Comparison of ENCODE assay signal across 3 cellular contexts in the genomic region with DNA sequence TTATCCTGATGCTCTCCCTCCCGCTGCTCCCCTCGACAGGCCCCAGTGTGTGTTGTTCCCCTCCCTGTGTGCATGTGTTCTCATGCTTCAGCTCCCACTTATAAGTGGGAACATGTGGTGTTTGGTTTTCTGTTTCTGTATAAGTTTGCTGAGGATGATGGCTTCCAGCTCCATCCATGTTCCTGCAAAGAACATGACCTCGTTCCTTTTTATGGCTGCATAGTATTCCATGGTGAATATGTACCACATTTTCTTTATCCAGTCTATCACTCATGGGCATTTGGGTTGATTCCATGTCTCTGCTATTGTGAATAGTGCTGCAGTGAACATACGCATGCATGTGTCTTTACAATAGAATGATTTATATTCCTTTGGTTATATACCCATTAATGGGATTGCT. TPM values are rescaled to one million over a fixed set of nuclear protein-coding genes. Genes with fewer than 3 reads are reported as not detected.
"Had no signal": no experiment of that assay in that cellular context is flagged by ENCODE, and none has a peak within 500 bp of the region (broad histone marks: within the 10 kb centered on the region; RNA-seq: fewer than 3 reads in every experiment).

No MANE protein-coding gene starts in this region.

RNA-seq across cellular contexts. Expression of gene PAMR1, which starts 22.6 kb away (rescaled TPM):
- total RNA-seq: M059J, NCI-H460, PC-3 had no signal
